In genomic region chr1:202068596-202068995, GRCh38 we compare ENCODE assay signal across 24 cellular contexts. TPM values are rescaled to one million over a fixed set of nuclear protein-coding genes. Genes with fewer than 3 reads are reported as not detected.
"Had no signal": no experiment of that assay in that cellular context is flagged by ENCODE, and none has a peak within 500 bp of the region (broad histone marks: within the 10 kb centered on the region; RNA-seq: fewer than 3 reads in every experiment).

No MANE protein-coding gene starts in this region.

- H3K36me3 ChIP-seq: adrenal gland, gastrocnemius medialis, prostate gland, thoracic aorta had no signal

- DNase-seq: activated B cell treated with CpG ODN at 0.5 μM for 24 hours; activated CD4-positive, alpha-beta T cell treated with anti-CD3 and anti-CD28 coated beads for 36 hours; activated CD4-positive, alpha-beta T cell treated with anti-CD3 and anti-CD28 coated beads, Interleukin-2, amount 50 U/mL, for 4 hours; activated CD8-positive, alpha-beta memory T cell treated with anti-CD3 and anti-CD28 coated beads for 24 hours; activated CD8-positive, alpha-beta memory T cell treated with anti-CD3 and anti-CD28 coated beads, Interleukin-2, amount 50 U/mL, for 4 hours; activated naive CD4-positive, alpha-beta T cell; activated T-cell treated with anti-CD3 and anti-CD28 coated beads, Interleukin-2, amount 50 U/mL, for 24 hours; adrenal gland; central memory CD4-positive, alpha-beta T cell; dermis blood vessel endothelial cell; effector memory CD8-positive, alpha-beta T cell; gastrocnemius medialis; hippocampal formation; left ventricle myocardium superior; mammary epithelial cell; naive thymus-derived CD8-positive, alpha-beta T cell; stimulated activated CD4-positive, alpha-beta T cell treated with anti-CD3 and anti-CD28 coated beads, Interleukin-4, amount 100 ng/mL, for 24 hours; stimulated activated naive CD4-positive, alpha-beta T cell treated with Interleukin-2 at 50 U/mL for 16 hours had no signal

- ATAC-seq: activated CD4-positive, alpha-beta T cell treated with anti-CD3 and anti-CD28 coated beads for 36 hours; effector memory CD8-positive, alpha-beta T cell; gastrocnemius medialis; left ventricle myocardium superior; naive thymus-derived CD8-positive, alpha-beta T cell had no signal

- H3K27me3 ChIP-seq: adrenal gland, gastrocnemius medialis had no signal

- H3K9me3 ChIP-seq: adrenal gland, gastrocnemius medialis, prostate gland, thoracic aorta had no signal

- H3K4me1 ChIP-seq: gastrocnemius medialis, prostate gland had no signal

- H3K27ac ChIP-seq: adrenal gland, gastrocnemius medialis, prostate gland, thoracic aorta had no signal

- H3K4me3 ChIP-seq: adrenal gland, gastrocnemius medialis, prostate gland, thoracic aorta had no signal

RNA-seq across cellular contexts. Expression of gene GPR37L1, which starts 54.1 kb away (rescaled TPM):
- total RNA-seq: activated B cell treated with CpG ODN at 0.5 μM for 24 hours; activated CD4-positive, alpha-beta T cell treated with anti-CD3 and anti-CD28 coated beads for 36 hours; activated T-helper 2 cell treated with anti-CD3 and anti-CD28 coated beads, Interferon-gamma antibody, Interleukin-2, Interleukin-4, amounts not matched to agents 10 μg/mL and 5 μg/mL and 100 μg/mL, durations not matched to agents 14 hours and 24 hours and 36 hours; astrocyte; dermis blood vessel endothelial cell; endothelial cell of umbilical vein; mammary epithelial cell; naive thymus-derived CD8-positive, alpha-beta T cell; osteocyte; thoracic aorta had no signal
